ENCODE assay signal across 2 cellular contexts in the genomic region with DNA sequence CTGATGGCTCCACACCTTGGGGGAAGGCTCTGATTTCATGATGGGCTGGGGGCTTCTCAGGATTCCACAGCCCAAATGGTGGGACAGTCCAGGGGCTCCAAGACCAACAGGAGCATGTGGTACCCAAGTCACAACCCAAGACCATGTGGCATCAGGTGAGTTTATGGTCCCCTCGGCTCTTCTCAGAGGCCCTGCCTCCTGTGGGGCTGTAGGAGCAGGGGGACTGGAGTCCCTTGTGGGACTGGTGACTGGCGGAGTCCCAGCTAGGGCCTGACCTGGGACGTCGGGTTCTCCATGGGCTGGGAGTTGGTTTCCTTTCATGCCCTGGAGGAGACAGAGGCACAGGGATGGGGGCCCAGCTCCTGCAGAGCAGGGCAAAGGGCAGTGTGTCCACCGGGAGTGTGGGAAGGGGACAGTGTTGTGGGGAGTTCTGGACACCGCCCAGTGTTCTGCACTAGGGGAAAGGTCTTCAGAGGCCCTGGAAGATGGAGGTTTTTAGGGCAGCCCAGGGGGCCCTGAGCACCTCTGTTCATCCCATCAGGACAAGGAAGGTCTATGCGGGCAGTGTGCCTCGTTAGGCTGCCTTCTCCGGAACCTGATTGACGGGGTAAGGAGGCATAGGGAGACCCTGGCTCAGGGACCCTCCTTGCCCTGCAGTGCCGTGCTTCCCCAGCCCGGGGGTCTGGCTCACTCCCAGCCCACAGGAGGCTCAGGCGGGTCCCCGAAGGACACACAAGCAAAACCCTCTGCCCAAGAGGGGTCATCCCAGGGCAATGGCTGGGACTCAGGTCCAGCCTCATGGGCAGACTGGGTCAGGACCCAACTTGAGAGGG. TPM values are rescaled to one million over a fixed set of nuclear protein-coding genes. Genes with fewer than 3 reads are reported as not detected.
"Had no signal": no experiment of that assay in that cellular context is flagged by ENCODE, and none has a peak within 500 bp of the region (broad histone marks: within the 10 kb centered on the region; RNA-seq: fewer than 3 reads in every experiment).

No MANE protein-coding gene starts in this region.

RNA-seq across cellular contexts. Expression of a gene that starts 21.0 kb away (rescaled TPM):
- total RNA-seq: body of pancreas had no signal

RNA-seq across cellular contexts. Expression of a gene that starts 58.5 kb away (rescaled TPM):
- total RNA-seq: astrocyte had no signal
